ENCODE assay signal across 1 cellular context in the genomic region with DNA sequence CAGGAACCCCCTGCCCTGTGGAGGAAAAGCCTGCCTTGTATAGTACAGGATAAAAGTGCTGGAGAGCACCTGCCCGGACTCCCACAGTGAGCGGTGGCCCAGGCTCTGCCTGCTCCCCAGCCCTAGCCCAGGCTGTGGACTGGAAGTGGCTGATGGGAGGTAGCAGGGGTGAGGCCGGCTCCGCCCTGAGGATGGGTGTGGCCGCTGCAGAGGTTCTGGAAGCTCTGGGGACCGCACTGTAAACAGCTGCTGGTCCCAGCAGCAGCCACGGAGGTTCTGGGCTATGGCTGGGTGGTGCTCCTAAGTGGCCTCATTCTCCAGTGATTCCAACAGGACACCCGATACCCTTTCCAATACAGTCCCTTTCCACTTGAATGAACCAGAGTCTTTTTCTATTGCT.
TF ChIP-seq lines count a peak whose summit lies in the region.

No MANE protein-coding gene starts in this region.

TF ChIP-seq in K562, 482 proteins besides CTCF, POLR2A, EP300 and RAD21 (continued from another document):
- peak in 1 of 2 experiments; percentile 43; a peak in 1 of 4 replicates for TF ChIP-seq RCOR1 (IDR thresholded peaks at IDR 0.05; ENCODE audit: borderline replicate concordance in 1 of 2, low read depth in 2 of 2, low read length in 2 of 2)
- TF ChIP-seq CTBP1 (IDR thresholded peaks at IDR 0.05; ENCODE audit: borderline replicate concordance), result peak; percentile 72
- no peak for TF ChIP-seq ADNP (tag; IDR thresholded peaks at IDR 0.05)
